ENCODE assay signal across 13 cellular contexts in genomic region chr3:69096299-69096698, GRCh38. TPM values are rescaled to one million over a fixed set of nuclear protein-coding genes. Genes with fewer than 3 reads are reported as not detected.
DNase-seq lines count a peak whose midpoint lies in the region; ATAC-seq, FAIRE-seq and TF ChIP-seq lines count a peak whose summit lies in the region.
"Had no signal": no experiment of that assay in that cellular context is flagged by ENCODE, and none has a peak within 500 bp of the region (broad histone marks: within the 10 kb centered on the region; RNA-seq: fewer than 3 reads in every experiment).

No MANE protein-coding gene starts in this region.

- H3K9me3 Mint-ChIP-seq in activated CD4-positive, alpha-beta T cell treated with anti-CD3 and anti-CD28 coated beads for 36 hours (ENCODE audit: low read depth) = no peaks in the 10 kb centered on the region

- H3K9me3 ChIP-seq in SJSA1 (replicated peaks) (no peaks in the 10 kb centered on the region), esophagus muscularis mucosa (no peaks in the 10 kb centered on the region), spleen (no peaks in the 10 kb centered on the region)

- peak overlapping the region; percentile 4; the same call in 1 of the 2 replicates for H3K27ac ChIP-seq in SJSA1
- H3K27ac ChIP-seq in esophagus muscularis mucosa (replicated peaks in 1 of 4) = peak overlapping the region; percentile 58 to 95 (median 76)
- peak overlapping the region in 7 of 8 donors; percentile 81 to 96 (median 92) for H3K27ac ChIP-seq in spleen

- no peak overlapping the region for H3K4me3 Mint-ChIP-seq in activated CD4-positive, alpha-beta T cell treated with anti-CD3 and anti-CD28 coated beads for 36 hours

- H3K27ac Mint-ChIP-seq in activated CD4-positive, alpha-beta T cell treated with anti-CD3 and anti-CD28 coated beads for 36 hours = peak overlapping the region; percentile 80

- intact Hi-C loops in activated CD4-positive, alpha-beta T cell treated with anti-CD3 and anti-CD28 coated beads for 36 hours (cut with DNase I, micrococcal nuclease) = no loop called here
- intact Hi-C loops in esophagus muscularis mucosa (cut with DNase I) (no loop called here), spleen (cut with DNase I; ENCODE audit: low total_unique reads) (no loop called here)

- TF ChIP-seq EP300 in esophagus muscularis mucosa (IDR thresholded peaks at IDR 0.05) = no peak

- FAIRE-seq in urothelium cell line (lab: Jason Lieb, UNC) = no peak

- H3K36me3 ChIP-seq in SJSA1 (peaks cover 7% of the 10 kb centered on the region; the same call in 1 of the 2 replicates), esophagus muscularis mucosa (peaks cover 0 to 8% (median 0%) of the 10 kb centered on the region in 4 donors), spleen (peaks cover 0 to 42% (median 7%) of the 10 kb centered on the region in 6 donors)

- DNase-seq in activated CD4-positive, alpha-beta T cell treated with anti-CD3 and anti-CD28 coated beads for 36 hours = no peak
- no peak for DNase-seq in activated CD4-positive, alpha-beta T cell treated with anti-CD3 and anti-CD28 coated beads, Interleukin-2, amount 50 U/mL, for 4 hours
- DNase-seq in SJSA1 (ENCODE audit: low read depth in 1 of 2, low spot score in 2 of 2) (no peak), esophagus muscularis mucosa (ENCODE audit: extremely low spot score) (no peak), spleen (no peak), urothelium cell line (ENCODE audit: low spot score) (no peak), foreskin melanocyte (no peak)
- DNase-seq: NCI-H1694 treated with DMSO at 0.1 percent for 48 hours, NCI-H774, retina, SHP77 had no signal

- peaks cover 77% of the 10 kb centered on the region for H3K4me1 Mint-ChIP-seq in activated CD4-positive, alpha-beta T cell treated with anti-CD3 and anti-CD28 coated beads for 36 hours

- POLR2A ChIA-PET in activated CD4-positive, alpha-beta T cell treated with anti-CD3 and anti-CD28 coated beads for 36 hours (lab: Charles Lee) = no interaction called here

- no peak for ATAC-seq in activated CD4-positive, alpha-beta T cell treated with anti-CD3 and anti-CD28 coated beads for 36 hours
- no peak for ATAC-seq in GM21619 (IDR thresholded peaks at IDR 0.05; ENCODE audit: unreplicated experiment)

- H3K4me1 ChIP-seq in SJSA1 (replicated peaks) (peaks cover 48% of the 10 kb centered on the region), esophagus muscularis mucosa (peaks cover 63 to 94% (median 91%) of the 10 kb centered on the region in 4 donors), spleen (peaks cover 36 to 97% (median 86%) of the 10 kb centered on the region in 6 donors)

- no peak for TF ChIP-seq POLR2A in esophagus muscularis mucosa (IDR thresholded peaks at IDR 0.05; ENCODE audit: low read depth)
- no peak for TF ChIP-seq POLR2A in spleen (IDR thresholded peaks at IDR 0.05)

- TF ChIP-seq CTCF in esophagus muscularis mucosa (IDR thresholded peaks at IDR 0.05) = no peak
- TF ChIP-seq CTCF in spleen (IDR thresholded peaks at IDR 0.05 in 8 of 11, conservative IDR thresholded peaks at IDR 0.05 in 3 of 11) = no peak

- no peaks in the 10 kb centered on the region for H3K27me3 Mint-ChIP-seq in activated CD4-positive, alpha-beta T cell treated with anti-CD3 and anti-CD28 coated beads for 36 hours

- no peak overlapping the region for H3K4me3 ChIP-seq in SJSA1
- no peak overlapping the region for H3K4me3 ChIP-seq in esophagus muscularis mucosa
- no peak overlapping the region for H3K4me3 ChIP-seq in spleen

- peaks cover 56% of the 10 kb centered on the region for H3K36me3 Mint-ChIP-seq in activated CD4-positive, alpha-beta T cell treated with anti-CD3 and anti-CD28 coated beads for 36 hours (ENCODE audit: low read depth)

- 75% methylated on average over 5 of the region's 5 CpGs for WGBS in esophagus muscularis mucosa
- 93 to 100% (median 94%) methylated on average over 2 to 5 of the region's 5 CpGs for WGBS in spleen, 5 donors

- no peaks in the 10 kb centered on the region for H3K27me3 ChIP-seq in SJSA1 (replicated peaks)
- H3K27me3 ChIP-seq in esophagus muscularis mucosa = no peaks in the 10 kb centered on the region
- H3K27me3 ChIP-seq in spleen (replicated peaks in 1 of 7) = no peaks in the 10 kb centered on the region

- CTCF ChIA-PET in activated CD4-positive, alpha-beta T cell treated with anti-CD3 and anti-CD28 coated beads for 36 hours (lab: Charles Lee) = interaction anchor here (0.6 to 0.8 kb wide), 2 partner anchors 10 to 65 kb away, joined by 3 to 4 read pairs; no protein-coding TSS in a partner anchor

RNA-seq across cellular contexts. Expression of gene ARL6IP5, which starts 11.6 kb away (rescaled TPM):
- 10 to 100 TPM; 60.4 to 76.0 TPM for total RNA-seq in activated CD4-positive, alpha-beta T cell treated with anti-CD3 and anti-CD28 coated beads for 36 hours
- total RNA-seq in SJSA1 (2014; rRNA removed; shearing (Covaris generic)) = 49.8 and 57.3 TPM in 2 replicates
- total RNA-seq in esophagus muscularis mucosa (100 to 1,000 TPM; 100 to 142 (median 110) TPM), spleen (100 to 1,000 TPM; 107 to 148 (median 128) TPM)
- polyA plus RNA-seq in spleen = 100 to 1,000 TPM; 106 to 126 (median 124) TPM

RNA-seq across cellular contexts. Expression of gene UBA3, which starts 16.1 kb away (rescaled TPM):
- 10 to 100 TPM; 59.5 to 72.2 TPM for total RNA-seq in activated CD4-positive, alpha-beta T cell treated with anti-CD3 and anti-CD28 coated beads for 36 hours
- total RNA-seq in SJSA1 (2014; rRNA removed; shearing (Covaris generic)) = 63.6 and 76.4 TPM in 2 replicates
- total RNA-seq in esophagus muscularis mucosa (10 to 100 TPM; 39.5 to 72.3 (median 46.1) TPM), spleen (100 to 1,000 TPM in 1 of 7 donors, 10 to 100 TPM in 6; 61.3 to 101 (median 74.9) TPM)
- polyA plus RNA-seq in spleen = 10 to 100 TPM; 50.2 to 58.4 (median 56.5) TPM

RNA-seq across cellular contexts. Expression of gene LMOD3, which starts 26.1 kb away (rescaled TPM):
- total RNA-seq in activated CD4-positive, alpha-beta T cell treated with anti-CD3 and anti-CD28 coated beads for 36 hours = not detected
- not detected in 2 replicates for total RNA-seq in SJSA1 (2014; rRNA removed; shearing (Covaris generic))
- total RNA-seq in esophagus muscularis mucosa = 1 to 10 TPM in 2 of 4 donors, under 1 TPM in 2; 0.50 to 2.9 (median 1.3) TPM
- 1 to 10 TPM in 1 of 7 donors, under 1 TPM in 5, not detected in 1; 0.10 to 1.2 (median 0.40) TPM for total RNA-seq in spleen
- under 1 TPM; 0.10 to 0.26 (median 0.14) TPM for polyA plus RNA-seq in spleen
- total RNA-seq: A172 had no signal

RNA-seq across cellular contexts. Expression of gene TMF1, which starts 44.2 kb away (rescaled TPM):
- 10 to 100 TPM; 33.2 to 34.1 TPM for total RNA-seq in activated CD4-positive, alpha-beta T cell treated with anti-CD3 and anti-CD28 coated beads for 36 hours
- total RNA-seq in SJSA1 (2014; rRNA removed; shearing (Covaris generic)) = 11.8 and 19.5 TPM in 2 replicates
- total RNA-seq in esophagus muscularis mucosa (10 to 100 TPM; 23.0 to 35.8 (median 33.9) TPM), spleen (10 to 100 TPM; 35.1 to 43.4 (median 38.0) TPM)
- 1 to 10 TPM; 7.5 to 7.7 (median 7.5) TPM for polyA plus RNA-seq in spleen

Comparison
In these comparisons a context has a peak if more than half of its experiments do, and no peak if none do; other contexts are left out.
1. H3K27ac ChIP-seq: peak in every context shown above with its lines; median percentile 92 in spleen; 76 in esophagus muscularis mucosa; 4 in SJSA1.